Comparison of ENCODE assay signal across 1 cellular context in the genomic region with DNA sequence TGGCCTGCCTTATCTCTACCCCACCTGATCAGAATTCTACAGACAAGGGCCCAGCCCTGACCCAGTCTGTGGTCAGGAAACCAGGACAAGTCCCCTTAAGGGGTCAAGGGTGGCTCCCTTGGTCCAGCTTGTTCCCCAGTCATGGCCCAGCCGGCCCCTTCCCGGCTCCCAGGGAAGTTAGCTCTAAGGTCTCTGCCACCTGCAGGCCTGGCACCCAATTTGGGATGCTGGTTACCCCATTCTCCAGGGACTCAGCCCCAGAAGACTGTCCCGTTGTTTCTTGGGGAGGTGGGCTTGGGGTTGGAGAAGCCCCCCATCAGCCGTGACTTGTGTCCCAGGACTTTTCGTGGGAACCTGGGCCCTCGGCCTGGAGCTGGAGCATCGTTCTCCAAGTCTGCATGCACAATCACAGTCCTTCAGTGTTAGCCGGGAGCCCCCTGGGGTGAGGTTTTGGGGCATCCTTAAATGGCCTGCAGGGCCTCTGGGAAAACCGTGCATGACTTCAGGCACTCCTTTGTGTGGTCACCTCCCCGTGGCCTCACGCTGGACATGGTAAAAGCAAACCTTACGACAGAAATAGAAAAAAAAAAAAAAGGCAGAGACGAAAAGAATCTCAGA.
TF ChIP-seq lines count a peak whose summit lies in the region.

No MANE protein-coding gene starts in this region.

TF ChIP-seq in H1, 55 proteins besides CTCF, POLR2A, EP300 and RAD21 (continued from another document):
- TF ChIP-seq KDM4A (IDR thresholded peaks at IDR 0.05; ENCODE audit: low read depth, low read length, severe bottlenecking) (no peak), TEAD4 (IDR thresholded peaks at IDR 0.05; ENCODE audit: low read depth, low read length) (no peak), SP4 (IDR thresholded peaks at IDR 0.05; ENCODE audit: low read length) (no peak), SP1 (IDR thresholded peaks at IDR 0.05; ENCODE audit: low read depth, low read length) (no peak), USF2 (IDR thresholded peaks at IDR 0.05; ENCODE audit: low read length) (no peak), SIN3A (conservative IDR thresholded peaks at IDR 0.05 in 1 of 2, IDR thresholded peaks at IDR 0.05 in 1 of 2; ENCODE audit: low read depth in 1 of 2, low read length in 2 of 2) (no peak), TAF1 (IDR thresholded peaks at IDR 0.05; ENCODE audit: low read depth, low read length) (no peak), GABPA (IDR thresholded peaks at IDR 0.05; ENCODE audit: borderline replicate concordance, insufficient read depth, low read length) (no peak), RNF2 (IDR thresholded peaks at IDR 0.05; ENCODE audit: borderline replicate concordance, low read depth, low read length, missing control alignments, poor library complexity, severe bottlenecking) (no peak), CHD1 (IDR thresholded peaks at IDR 0.05; ENCODE audit: low read depth, low read length) (no peak), CBX8 (IDR thresholded peaks at IDR 0.05; ENCODE audit: borderline replicate concordance, low read depth, low read length) (no peak), EZH2 (IDR thresholded peaks at IDR 0.05; ENCODE audit: low read depth, low read length, severe bottlenecking) (no peak)
